Comparison of ENCODE assay signal across 1 cellular context in genomic region chr15:63891079-63891762, GRCh38.
TF ChIP-seq lines count a peak whose summit lies in the region.

No MANE protein-coding gene starts in this region.

TF ChIP-seq in K562, 482 proteins besides CTCF, POLR2A, EP300 and RAD21 (continued from another document):
- TF ChIP-seq, protein P1, sequence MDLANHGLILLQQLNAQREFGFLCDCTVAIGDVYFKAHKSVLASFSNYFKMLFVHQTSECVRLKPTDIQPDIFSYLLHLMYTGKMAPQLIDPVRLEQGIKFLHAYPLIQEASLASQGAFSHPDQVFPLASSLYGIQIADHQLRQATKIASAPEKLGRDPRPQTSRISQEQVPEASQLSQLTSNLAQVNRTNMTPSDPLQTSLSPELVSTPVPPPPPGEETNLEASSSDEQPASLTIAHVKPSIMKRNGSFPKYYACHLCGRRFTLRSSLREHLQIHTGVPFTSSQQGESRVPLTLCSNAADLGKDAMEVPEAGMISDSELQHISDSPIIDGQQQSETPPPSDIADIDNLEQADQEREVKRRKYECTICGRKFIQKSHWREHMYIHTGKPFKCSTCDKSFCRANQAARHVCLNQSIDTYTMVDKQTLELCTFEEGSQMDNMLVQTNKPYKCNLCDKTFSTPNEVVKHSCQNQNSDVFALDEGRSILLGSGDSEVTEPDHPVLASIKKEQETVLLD (IDR thresholded peaks at IDR 0.05) = 0 out of 2 replicates have a peak, but pooled peaks have one; percentile 29
